Comparison of ENCODE assay signal across 24 cellular contexts in the genomic region with DNA sequence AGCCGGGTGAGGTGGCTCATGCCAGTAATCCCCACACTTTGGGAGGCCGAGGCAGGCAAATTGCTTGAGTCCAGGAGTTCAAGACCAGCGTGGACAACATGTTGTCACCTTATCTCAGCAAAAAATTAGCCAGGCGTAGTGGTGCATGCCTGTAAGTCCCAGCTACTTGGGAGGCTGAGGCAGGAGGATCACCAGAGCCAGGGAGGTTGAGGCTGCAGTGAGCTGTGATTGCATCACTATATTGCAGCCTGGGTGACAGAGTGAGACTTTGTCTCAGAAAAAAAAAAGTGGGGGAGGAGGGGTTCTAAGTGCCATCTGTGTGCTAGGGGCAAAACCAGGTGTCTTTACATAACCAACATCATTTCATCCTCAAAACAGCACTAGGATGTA. TPM values are rescaled to one million over a fixed set of nuclear protein-coding genes. Genes with fewer than 3 reads are reported as not detected.
A peak's percentile ranks its signal among the peaks of the same experiment; 100 is the strongest.
DNase-seq lines count a peak whose midpoint lies in the region; ATAC-seq and TF ChIP-seq lines count a peak whose summit lies in the region.
"Had no signal": no experiment of that assay in that cellular context is flagged by ENCODE, and none has a peak within 500 bp of the region (broad histone marks: within the 10 kb centered on the region; RNA-seq: fewer than 3 reads in every experiment).

No MANE protein-coding gene starts in this region.

- POLR2A ChIA-PET in CD4-positive, alpha-beta memory T cell (lab: Charles Lee; ENCODE audit: partially characterized antibody): no interaction called here

- H3K36me3 Mint-ChIP-seq in activated T-cell treated with anti-CD3 and anti-CD28 coated beads, Interleukin-2, amount 50 U/mL, for 24 hours (ENCODE audit: low read depth): peaks cover 72% of the 10 kb centered on the region
- H3K36me3 Mint-ChIP-seq in activated T-cell treated with anti-CD3 and anti-CD28 coated beads, Interleukin-2, amount 50 U/mL, for 4 hours (ENCODE audit: insufficient read depth): peaks cover 11% of the 10 kb centered on the region
- H3K36me3 Mint-ChIP-seq in CD4-positive, alpha-beta memory T cell: peaks cover 28 to 44% of the 10 kb centered on the region in 2 donors

- H3F3A ChIP-seq in MM.1S (ENCODE audit: insufficient read depth, low read length): no peaks in the 10 kb centered on the region

- TF ChIP-seq CTCF in MM.1S (IDR thresholded peaks at IDR 0.05; ENCODE audit: low read length) (no peak), psoas muscle (IDR thresholded peaks at IDR 0.05) (no peak)

- no peak overlapping the region for H3K4me3 Mint-ChIP-seq in activated T-cell treated with anti-CD3 and anti-CD28 coated beads, Interleukin-2, amount 50 U/mL, for 24 hours
- no peak overlapping the region for H3K4me3 Mint-ChIP-seq in activated T-cell treated with anti-CD3 and anti-CD28 coated beads, Interleukin-2, amount 50 U/mL, for 4 hours
- H3K4me3 Mint-ChIP-seq in CD4-positive, alpha-beta memory T cell: no peak overlapping the region
- H3K4me3 Mint-ChIP-seq: CD14-positive monocyte had no signal

- H3K4me1 ChIP-seq in CD4-positive, alpha-beta memory T cell (ENCODE audit: insufficient read depth, low read length): peaks cover 7% of the 10 kb centered on the region
- H3K4me1 ChIP-seq in iPS-20b (ENCODE audit: insufficient read depth, low read length) (peaks cover 21% of the 10 kb centered on the region; the same call in 1 of the 2 replicates), MM.1S (ENCODE audit: low read length) (no peaks in the 10 kb centered on the region), psoas muscle (no peaks in the 10 kb centered on the region)
- H3K4me1 ChIP-seq: BE2C had no signal

- H2AFZ ChIP-seq in MM.1S (ENCODE audit: low read length): no peak overlapping the region

- no peak overlapping the region for H3K27ac ChIP-seq in CD4-positive, alpha-beta memory T cell (ENCODE audit: low read depth, low read length)
- H3K27ac ChIP-seq in iPS-20b (ENCODE audit: low read length) (no peak overlapping the region), MM.1S (ENCODE audit: low read length) (no peak overlapping the region), psoas muscle (no peak overlapping the region)
- H3K27ac ChIP-seq: 22Rv1, HL-60 had no signal

- peak overlapping the region; percentile 73 for H3K27ac Mint-ChIP-seq in activated T-cell treated with anti-CD3 and anti-CD28 coated beads, Interleukin-2, amount 50 U/mL, for 24 hours
- H3K27ac Mint-ChIP-seq in CD4-positive, alpha-beta memory T cell: peak overlapping the region in 5 of 7 donors; percentile 35 to 88 (median 50)

- 84 to 94% (median 92%) methylated on average over 4 of the region's 4 CpGs for WGBS in psoas muscle, 3 donors

- ATAC-seq in activated T-cell treated with anti-CD3 and anti-CD28 coated beads, Interleukin-2, amount 50 U/mL, for 4 hours: no peak
- ATAC-seq in psoas muscle: no peak
- ATAC-seq: GM12878, PC-3 had no signal

- no peaks in the 10 kb centered on the region for H3K9me3 ChIP-seq in CD4-positive, alpha-beta memory T cell (ENCODE audit: control insufficient read depth in 1 of 2, low read length in 2 of 2)
- H3K9me3 ChIP-seq in iPS-20b (ENCODE audit: insufficient read depth, low read depth, low read length) (no peaks in the 10 kb centered on the region), MM.1S (replicated peaks; ENCODE audit: insufficient read depth, low read length) (no peaks in the 10 kb centered on the region), psoas muscle (no peaks in the 10 kb centered on the region)
- H3K9me3 ChIP-seq: BE2C, Caco-2, SK-N-SH had no signal

- no peaks in the 10 kb centered on the region for H4K20me1 ChIP-seq in MM.1S (ENCODE audit: insufficient read depth, low read length)

- H3K4me2 ChIP-seq in MM.1S (ENCODE audit: low read depth, low read length): no peak overlapping the region
- H3K4me2 ChIP-seq: SK-N-SH had no signal

- no peaks in the 10 kb centered on the region for H3K9me2 ChIP-seq in MM.1S (replicated peaks; ENCODE audit: insufficient read depth, low read length)
- H3K9me2 ChIP-seq: SK-N-SH had no signal

- no peaks in the 10 kb centered on the region for H3K79me2 ChIP-seq in MM.1S (ENCODE audit: low read length)

- H3K36me3 ChIP-seq in CD4-positive, alpha-beta memory T cell (ENCODE audit: insufficient read depth, low read length): peaks cover 4% of the 10 kb centered on the region
- H3K36me3 ChIP-seq in iPS-20b (ENCODE audit: insufficient read depth, low read depth, low read length): peaks cover 7% of the 10 kb centered on the region; the same call in 1 of the 2 replicates
- H3K36me3 ChIP-seq in MM.1S (replicated peaks; ENCODE audit: insufficient read depth, low read length): no peaks in the 10 kb centered on the region
- peaks cover 4 to 76% of the 10 kb centered on the region in 2 donors for H3K36me3 ChIP-seq in psoas muscle (ENCODE audit: insufficient read depth in 1 of 2, low read depth in 1 of 2)

- no peak for DNase-seq in activated T-cell treated with anti-CD3 and anti-CD28 coated beads, Interleukin-2, amount 50 U/mL, for 24 hours
- no peak for DNase-seq in activated T-cell treated with anti-CD3 and anti-CD28 coated beads, Interleukin-2, amount 50 U/mL, for 4 hours
- DNase-seq in CD4-positive, alpha-beta memory T cell: no peak
- DNase-seq in Jurkat, Clone E6-1 (ENCODE audit: low read depth, low spot score): peak; percentile 48
- no peak for DNase-seq in activated CD4-positive, alpha-beta T cell treated with anti-CD3 and anti-CD28 coated beads for 1 hour
- DNase-seq in MM.1S (no peak), psoas muscle (no peak)
- DNase-seq: BE2C; GDM1; GOT3; KBM-7; NCI-H2029 treated with DMSO at 0.1 percent for 48 hours; NCI-H446 treated with DMSO at 0.1 percent for 48 hours; NCI-H526; NCI-H82; NK-92 treated with Interleukin-12 subunit alpha and Interleukin-12 subunit beta, amount 100 ng/mL, for 24 hours; PC-3; SK-N-SH had no signal

- H3K27me3 Mint-ChIP-seq in activated T-cell treated with anti-CD3 and anti-CD28 coated beads, Interleukin-2, amount 50 U/mL, for 24 hours: no peaks in the 10 kb centered on the region
- no peaks in the 10 kb centered on the region for H3K27me3 Mint-ChIP-seq in activated T-cell treated with anti-CD3 and anti-CD28 coated beads, Interleukin-2, amount 50 U/mL, for 4 hours (ENCODE audit: low read depth)
- no peaks in the 10 kb centered on the region for H3K27me3 Mint-ChIP-seq in CD4-positive, alpha-beta memory T cell

- H3K4me3 ChIP-seq in CD4-positive, alpha-beta memory T cell (ENCODE audit: low read length in 2 of 2): no peak overlapping the region
- no peak overlapping the region for H3K4me3 ChIP-seq in Jurkat, Clone E6-1 (ENCODE audit: low read length)
- no peak overlapping the region for H3K4me3 ChIP-seq in iPS-20b (ENCODE audit: low read length)
- H3K4me3 ChIP-seq in MM.1S (ENCODE audit: low read length): no peak overlapping the region
- no peak overlapping the region for H3K4me3 ChIP-seq in psoas muscle
- H3K4me3 ChIP-seq: GM12878 had no signal

- CTCF ChIA-PET in CD4-positive, alpha-beta memory T cell (lab: Charles Lee; ENCODE audit: partially characterized antibody): no interaction called here

- H3K9me3 Mint-ChIP-seq in activated T-cell treated with anti-CD3 and anti-CD28 coated beads, Interleukin-2, amount 50 U/mL, for 24 hours: no peaks in the 10 kb centered on the region
- H3K9me3 Mint-ChIP-seq in activated T-cell treated with anti-CD3 and anti-CD28 coated beads, Interleukin-2, amount 50 U/mL, for 4 hours: no peaks in the 10 kb centered on the region
- no peaks in the 10 kb centered on the region for H3K9me3 Mint-ChIP-seq in CD4-positive, alpha-beta memory T cell
- H3K9me3 Mint-ChIP-seq: CD14-positive monocyte had no signal

- peaks cover 1% of the 10 kb centered on the region for H3K4me1 Mint-ChIP-seq in activated T-cell treated with anti-CD3 and anti-CD28 coated beads, Interleukin-2, amount 50 U/mL, for 24 hours (ENCODE audit: low read depth)
- H3K4me1 Mint-ChIP-seq in activated T-cell treated with anti-CD3 and anti-CD28 coated beads, Interleukin-2, amount 50 U/mL, for 4 hours (ENCODE audit: low read depth): peaks cover 6% of the 10 kb centered on the region
- H3K4me1 Mint-ChIP-seq in CD4-positive, alpha-beta memory T cell: peaks cover 9 to 11% (median 10%) of the 10 kb centered on the region in 4 donors
- H3K4me1 Mint-ChIP-seq: CD14-positive monocyte had no signal

- H3K27me3 ChIP-seq in CD4-positive, alpha-beta memory T cell (ENCODE audit: insufficient read depth, low read length): no peaks in the 10 kb centered on the region
- H3K27me3 ChIP-seq in iPS-20b (ENCODE audit: insufficient read depth, low read length) (no peaks in the 10 kb centered on the region), MM.1S (replicated peaks; ENCODE audit: insufficient read depth, low read length) (no peaks in the 10 kb centered on the region), psoas muscle (ENCODE audit: insufficient read depth in 3 of 3, low read length in 2 of 3) (no peaks in the 10 kb centered on the region)
- H3K27me3 ChIP-seq: BE2C had no signal

- intact Hi-C loops in CD4-positive, alpha-beta memory T cell (cut with micrococcal nuclease): no loop called here
- intact Hi-C loops in psoas muscle (cut with DNase I): no loop called here

- H3K9ac ChIP-seq in iPS-20b (ENCODE audit: low read depth, low read length) (peak overlapping the region; percentile 23; the same call in 1 of the 2 replicates), MM.1S (ENCODE audit: low read length) (no peak overlapping the region)
- H3K9ac ChIP-seq: SK-N-SH had no signal

RNA-seq across cellular contexts. Expression of a gene that starts 48.3 kb away (rescaled TPM):
- 10 to 100 TPM; 52.6 to 55.7 (median 53.8) TPM for total RNA-seq in activated T-cell treated with anti-CD3 and anti-CD28 coated beads, Interleukin-2, amount 50 U/mL, for 4 hours
- total RNA-seq in CD4-positive, alpha-beta memory T cell: 10 to 100 TPM; 50.9 to 51.8 TPM
- 10 to 100 TPM; 39.8 to 41.8 TPM for polyA plus RNA-seq in CD4-positive, alpha-beta memory T cell
- polyA plus RNA-seq in Jurkat, Clone E6-1 (2012; ENCODE audit: insufficient read depth, insufficient read length): 45.6 TPM
- 10 to 100 TPM; 14.7 to 28.4 (median 22.8) TPM for total RNA-seq in psoas muscle
- 10 to 100 TPM; 25.8 to 43.3 (median 26.2) TPM for polyA plus RNA-seq in psoas muscle
